In genomic region chr16:4769306-4769638, GRCh38 we compare ENCODE assay signal across 1 cellular context.
TF ChIP-seq lines count a peak whose summit lies in the region.

No MANE protein-coding gene starts in this region.

TF ChIP-seq in GM12878, 131 proteins besides CTCF, POLR2A, EP300 and RAD21:
- TF ChIP-seq MTA3 (IDR thresholded peaks at IDR 0.05; ENCODE audit: borderline replicate concordance, low read length), result no peak
- TF ChIP-seq ZNF384 (IDR thresholded peaks at IDR 0.05; ENCODE audit: borderline replicate concordance, low read depth, low read length), result no peak
- no peak for TF ChIP-seq JUND (IDR thresholded peaks at IDR 0.05; ENCODE audit: low read depth, low read length)
- TF ChIP-seq MEF2B (IDR thresholded peaks at IDR 0.05; ENCODE audit: partially characterized antibody, poor library complexity, severe bottlenecking), result no peak
- TF ChIP-seq ZNF687 (IDR thresholded peaks at IDR 0.05), result no peak
- no peak for TF ChIP-seq PKNOX1 (IDR thresholded peaks at IDR 0.05)
- TF ChIP-seq HDGF (IDR thresholded peaks at IDR 0.05), result no peak
- no peak for TF ChIP-seq RFX5 (IDR thresholded peaks at IDR 0.05; ENCODE audit: low read depth, low read length)
- no peak for TF ChIP-seq FOXM1 (IDR thresholded peaks at IDR 0.05; ENCODE audit: low read depth, low read length)
- no peak for TF ChIP-seq STAT3 (IDR thresholded peaks at IDR 0.05; ENCODE audit: low read depth, low read length)
- TF ChIP-seq IRF3 (IDR thresholded peaks at IDR 0.05), result no peak
- TF ChIP-seq STAT1 (conservative IDR thresholded peaks at IDR 0.05), result no peak
- TF ChIP-seq CBFB (IDR thresholded peaks at IDR 0.05; ENCODE audit: low read depth), result no peak
- no peak for TF ChIP-seq MTA2 (IDR thresholded peaks at IDR 0.05; ENCODE audit: low read depth)
- TF ChIP-seq REST (IDR thresholded peaks at IDR 0.05; ENCODE audit: low read depth, low read length), result no peak
- TF ChIP-seq NFXL1 (IDR thresholded peaks at IDR 0.05; ENCODE audit: borderline replicate concordance), result no peak
- TF ChIP-seq RUNX3 (IDR thresholded peaks at IDR 0.05; ENCODE audit: low read length), result no peak
TF ChIP-seq in GM12878: peak in this region for 0.
